ENCODE assay signal across 24 cellular contexts in genomic region chr3:113274425-113274824, GRCh38.
DNase-seq lines count a peak whose midpoint lies in the region; ATAC-seq and TF ChIP-seq lines count a peak whose summit lies in the region.
"Had no signal": no experiment of that assay in that cellular context is flagged by ENCODE, and none has a peak within 500 bp of the region (broad histone marks: within the 10 kb centered on the region; RNA-seq: fewer than 3 reads in every experiment).

No MANE protein-coding gene starts in this region.

- no peak overlapping the region for H2BK12ac ChIP-seq in H9 (ENCODE audit: insufficient read length, low read depth, low read length)

- no peak overlapping the region for H3K27ac Mint-ChIP-seq in H9
- H3K27ac Mint-ChIP-seq: activated naive CD4-positive, alpha-beta T cell treated with anti-CD3 and anti-CD28 coated beads, Interleukin-2, amount 50 U/mL, for 72 hours; activated T-helper 17 cell treated with anti-CD3 and anti-CD28 coated beads, Interleukin-2, amount 50 U/mL, for 72 hours; naive thymus-derived CD4-positive, alpha-beta T cell had no signal

- peak; percentile 15 for DNase-seq in H9
- no peak for DNase-seq in stomach
- no peak for DNase-seq in stimulated activated CD4-positive, alpha-beta T cell treated with anti-CD3 and anti-CD28 coated beads, Interleukin-2, amount 100 ng/mL, for 48 hours
- DNase-seq in NCI-H446 (lab: John Stamatoyannopoulos, UW): no peak
- DNase-seq in left colon: no peak
- DNase-seq: ACHN; activated CD4-positive, CD25-positive, alpha-beta regulatory T cell; aorta; caudate nucleus; DMS53; KBM-7; MG63; naive thymus-derived CD4-positive, alpha-beta T cell; NCI-H1105 treated with DMSO at 0.1 percent for 48 hours; SIG-M5; stimulated activated CD4-positive, alpha-beta T cell treated with anti-CD3 and anti-CD28 coated beads, Interleukin-4, amount 100 ng/mL, for 1 hour; T1000 had no signal

- ATAC-seq in left colon: no peak
- ATAC-seq: activated naive CD4-positive, alpha-beta T cell treated with anti-CD3 and anti-CD28 coated beads, Interleukin-2, amount 50 U/mL, for 72 hours; activated T-helper 17 cell treated with anti-CD3 and anti-CD28 coated beads, Interleukin-2, amount 50 U/mL, for 72 hours; naive thymus-derived CD4-positive, alpha-beta T cell had no signal

- TF ChIP-seq EP300 in stomach (IDR thresholded peaks at IDR 0.05): no peak

- H3K9me3 ChIP-seq in H9 (ENCODE audit: control insufficient read depth, low read depth, low read length) (no peaks in the 10 kb centered on the region), muscle layer of duodenum (ENCODE audit: control insufficient read depth in 1 of 2, low read length in 2 of 2) (no peaks in the 10 kb centered on the region), stomach (no peaks in the 10 kb centered on the region)
- H3K9me3 ChIP-seq: MG63, ovary, thoracic aorta had no signal

- no peak overlapping the region for H2AK5ac ChIP-seq in H9 (ENCODE audit: insufficient read length, low read length)

- no peak overlapping the region for H3K9ac ChIP-seq in H9 (ENCODE audit: extremely low read depth, insufficient read length, low read length)

- TF ChIP-seq CTCF in H9 (conservative IDR thresholded peaks at IDR 0.05) (no peak), stomach (IDR thresholded peaks at IDR 0.05) (no peak)

- H3K4me2 ChIP-seq in H9 (ENCODE audit: insufficient read depth, insufficient read length, low read length): no peak overlapping the region

- H3K27me3 ChIP-seq in H9 (ENCODE audit: insufficient read depth, low read length) (no peaks in the 10 kb centered on the region), muscle layer of duodenum (ENCODE audit: low read depth, low read length) (no peaks in the 10 kb centered on the region), stomach (no peaks in the 10 kb centered on the region)
- H3K27me3 ChIP-seq: MG63, ovary had no signal

- H3K4me1 ChIP-seq in H9 (ENCODE audit: insufficient read depth, low read length) (no peaks in the 10 kb centered on the region), muscle layer of duodenum (ENCODE audit: control insufficient read depth in 1 of 2, insufficient read depth in 2 of 2, low read length in 2 of 2) (peaks cover 9 to 36% of the 10 kb centered on the region in 2 donors), stomach (peaks cover 13 to 47% (median 30%) of the 10 kb centered on the region in 4 donors)

- H3K79me1 ChIP-seq in H9 (ENCODE audit: insufficient read depth, low read depth, low read length, poor library complexity, severe bottlenecking): no peaks in the 10 kb centered on the region

- no peaks in the 10 kb centered on the region for H3K79me2 ChIP-seq in H9 (ENCODE audit: insufficient read depth, low read length)

- no peak overlapping the region for H2BK15ac ChIP-seq in H9 (ENCODE audit: low read depth, low read length)

- WGBS in H9 (ENCODE audit: extremely low coverage, insufficient read length, low lambda C conversion rate): no CpG with 5 or more reads among the region's 15 CpGs
- WGBS in stomach, 5 donors: 90 to 96% (median 95%) methylated on average over 8 to 15 of the region's 15 CpGs

- no peak overlapping the region for H3K14ac ChIP-seq in H9 (ENCODE audit: insufficient read depth, low read length)

- peaks cover 15 to 60% of the 10 kb centered on the region in 2 donors for H3K36me3 ChIP-seq in muscle layer of duodenum (ENCODE audit: control insufficient read depth in 1 of 2, insufficient read depth in 2 of 2, low read length in 2 of 2)
- H3K36me3 ChIP-seq in stomach: peaks cover 3 to 72% (median 57%) of the 10 kb centered on the region in 4 donors
- H3K36me3 ChIP-seq: MG63, ovary, thoracic aorta had no signal

- H4K8ac ChIP-seq in H9 (replicated peaks; ENCODE audit: insufficient read length, low read depth, low read length): no peak overlapping the region

- no peak overlapping the region for H3K18ac ChIP-seq in H9 (ENCODE audit: insufficient read length, low read depth, low read length)

- H3K27ac ChIP-seq in H9 (ENCODE audit: insufficient read length, low read depth, low read length) (no peak overlapping the region), cingulate gyrus (ENCODE audit: low read depth, low read length) (peak overlapping the region; percentile 65), muscle layer of duodenum (ENCODE audit: low read length) (peak overlapping the region; percentile 27), stomach (peak overlapping the region in 3 of 5 donors; percentile 6 to 82 (median 9))

- no peak overlapping the region for H2BK20ac ChIP-seq in H9 (ENCODE audit: low read depth, low read length, poor library complexity, severe bottlenecking)

- no peak overlapping the region for H3K23ac ChIP-seq in H9 (ENCODE audit: insufficient read length, low read depth, low read length)

- H3K4me3 ChIP-seq in muscle layer of duodenum (ENCODE audit: low read depth in 1 of 2, low read length in 2 of 2): no peak overlapping the region
- no peak overlapping the region for H3K4me3 ChIP-seq in stomach
- H3K4me3 ChIP-seq: MG63, ovary, thoracic aorta had no signal

- H3K23me2 ChIP-seq in H9 (ENCODE audit: insufficient read length, low read depth, low read length, poor library complexity, severe bottlenecking): no peaks in the 10 kb centered on the region

- peaks cover 21 to 38% of the 10 kb centered on the region in 2 experiments for H3K4me1 Mint-ChIP-seq in H9
- H3K4me1 Mint-ChIP-seq: activated T-helper 17 cell treated with anti-CD3 and anti-CD28 coated beads, Interleukin-2, amount 50 U/mL, for 72 hours had no signal

- H2BK5ac ChIP-seq in H9 (ENCODE audit: insufficient read length, low read length): no peak overlapping the region

- no peak overlapping the region for H3T11ph ChIP-seq in H9 (ENCODE audit: low read length)

- no peak overlapping the region for H3K56ac ChIP-seq in H9 (ENCODE audit: insufficient read length, low read depth, low read length)

- no peak overlapping the region for H2AFZ ChIP-seq in H9 (ENCODE audit: low read length)

- no peak overlapping the region for H4K91ac ChIP-seq in H9 (ENCODE audit: insufficient read length, low read depth, low read length)

- H2BK120ac ChIP-seq in H9 (ENCODE audit: low read depth, low read length, poor library complexity, severe bottlenecking): no peak overlapping the region

- no peak overlapping the region for H3K4me3 Mint-ChIP-seq in H9
- H3K4me3 Mint-ChIP-seq: activated T-helper 17 cell treated with anti-CD3 and anti-CD28 coated beads, Interleukin-2, amount 50 U/mL, for 72 hours; mesothelial cell of epicardium; naive thymus-derived CD4-positive, alpha-beta T cell had no signal

- no peak overlapping the region for H3K4ac ChIP-seq in H9 (ENCODE audit: low read depth, low read length)

- TF ChIP-seq POLR2A in stomach (IDR thresholded peaks at IDR 0.05): no peak

- peaks cover 0 to 14% (median 7%) of the 10 kb centered on the region in 3 experiments; a peak in 5 of 7 replicates for H3K36me3 Mint-ChIP-seq in H9 (ENCODE audit: insufficient read depth in 1 of 3, low read depth in 3 of 3)
- H3K36me3 Mint-ChIP-seq: activated naive CD4-positive, alpha-beta T cell treated with anti-CD3 and anti-CD28 coated beads, Interleukin-2, amount 50 U/mL, for 72 hours; naive thymus-derived CD4-positive, alpha-beta T cell had no signal

- H3K9me3 Mint-ChIP-seq in H9: no peaks in the 10 kb centered on the region
- H3K9me3 Mint-ChIP-seq: activated naive CD4-positive, alpha-beta T cell treated with anti-CD3 and anti-CD28 coated beads, Interleukin-2, amount 50 U/mL, for 72 hours; activated T-helper 17 cell treated with anti-CD3 and anti-CD28 coated beads, Interleukin-2, amount 50 U/mL, for 72 hours; mesothelial cell of epicardium had no signal

- no peaks in the 10 kb centered on the region for H4K20me1 ChIP-seq in H9 (ENCODE audit: control insufficient read depth, insufficient read depth, insufficient read length)

- no peak overlapping the region for H4K5ac ChIP-seq in H9 (ENCODE audit: insufficient read length, low read depth, low read length)

- intact Hi-C loops in stomach (cut with DNase I; ENCODE audit: low total_unique reads) (no loop called here), left colon (cut with DNase I, micrococcal nuclease) (no loop called here)

- 0 out of 2 replicates have a peak, but pooled peaks cover 2% of the 10 kb centered on the region for H3K27me3 Mint-ChIP-seq in H9 (ENCODE audit: low read depth)
